In genomic region chr1:155250246-155250632, GRCh38 we compare ENCODE assay signal across 8 cellular contexts. TPM values are rescaled to one million over a fixed set of nuclear protein-coding genes. Genes with fewer than 3 reads are reported as not detected.
DNase-seq lines count a peak whose midpoint lies in the region; ATAC-seq and TF ChIP-seq lines count a peak whose summit lies in the region.

No MANE protein-coding gene starts in this region.

- H3K36me3 Mint-ChIP-seq in central memory CD8-positive, alpha-beta T cell (ENCODE audit: insufficient read depth): peaks cover 14% of the 10 kb centered on the region

- ATAC-seq in GM19025 (IDR thresholded peaks at IDR 0.05; ENCODE audit: low read depth, unreplicated experiment) (peak; percentile 14), HG03135 (IDR thresholded peaks at IDR 0.05; ENCODE audit: unreplicated experiment) (peak; percentile 8), HG03025 (IDR thresholded peaks at IDR 0.05; ENCODE audit: low FRiP score, unreplicated experiment) (no peak)
- ATAC-seq in central memory CD8-positive, alpha-beta T cell (replicated peaks; ENCODE audit: extremely low read depth, poor library complexity, severe bottlenecking): no peak

- peak overlapping the region; percentile 72 for H3K4me3 Mint-ChIP-seq in central memory CD8-positive, alpha-beta T cell

- H3K9ac ChIP-seq in smooth muscle cell (ENCODE audit: low read depth): no peak overlapping the region

- H3K4me1 ChIP-seq in smooth muscle cell (ENCODE audit: low read depth): peaks cover 20% of the 10 kb centered on the region

- H3K27me3 ChIP-seq in smooth muscle cell (ENCODE audit: low read depth): no peaks in the 10 kb centered on the region

- H3K27me3 Mint-ChIP-seq in central memory CD8-positive, alpha-beta T cell: no peaks in the 10 kb centered on the region

- H3K4me1 Mint-ChIP-seq in central memory CD8-positive, alpha-beta T cell: peaks cover 19% of the 10 kb centered on the region

- H4K20me1 ChIP-seq in smooth muscle cell (ENCODE audit: low read depth): no peaks in the 10 kb centered on the region

- H3K36me3 ChIP-seq in smooth muscle cell (ENCODE audit: low read depth): no peaks in the 10 kb centered on the region

- peaks cover 8% of the 10 kb centered on the region for H3K79me2 ChIP-seq in smooth muscle cell (ENCODE audit: low read depth)

- H3K4me3 ChIP-seq in smooth muscle cell: no peak overlapping the region

- no peaks in the 10 kb centered on the region for H3K9me3 Mint-ChIP-seq in central memory CD8-positive, alpha-beta T cell

- no peaks in the 10 kb centered on the region for H3K9me3 ChIP-seq in smooth muscle cell (replicated peaks; ENCODE audit: low read depth)

- no peak overlapping the region for H2AFZ ChIP-seq in smooth muscle cell (ENCODE audit: low read depth)

- H3K27ac Mint-ChIP-seq in central memory CD8-positive, alpha-beta T cell (ENCODE audit: low read depth): no peak overlapping the region

- no peak overlapping the region for H3K27ac ChIP-seq in smooth muscle cell (ENCODE audit: low read depth)

- peaks cover under 1% of the 10 kb centered on the region for H3F3A ChIP-seq in smooth muscle cell (ENCODE audit: low read depth)

- 44% methylated on average over 12 of the region's 28 CpGs for WGBS in smooth muscle cell (ENCODE audit: low lambda C conversion rate)

- H3K4me2 ChIP-seq in smooth muscle cell: peak overlapping the region; percentile 63

- TF ChIP-seq CTCF in smooth muscle cell (IDR thresholded peaks at IDR 0.05; ENCODE audit: borderline replicate concordance, insufficient read depth, poor library complexity, severe bottlenecking): no peak

- no peak for DNase-seq in central memory CD8-positive, alpha-beta T cell (ENCODE audit: low spot score in 2 of 2)
- DNase-seq in smooth muscle cell (lab: John Stamatoyannopoulos, UW; ENCODE audit: unreplicated experiment): no peak
- no peak for DNase-seq in stimulated activated CD4-positive, alpha-beta T cell treated with anti-CD3 and anti-CD28 coated beads, Interleukin-4, amount 100 ng/mL, for 4 hours
- DNase-seq in hippocampal formation (lab: John Stamatoyannopoulos, UW): no peak
- DNase-seq in 8988T: no peak

RNA-seq across cellular contexts. Expression of gene ENTREP3, which starts 5.0 kb away (rescaled TPM):
- total RNA-seq in smooth muscle cell: 7.0 and 14.7 TPM in 2 replicates
- polyA plus RNA-seq in smooth muscle cell: 26.5 and 30.9 TPM in 2 replicates

RNA-seq across cellular contexts. Expression of gene SCAMP3, which starts 11.9 kb away (rescaled TPM):
- 51.4 and 52.1 TPM in 2 replicates for total RNA-seq in smooth muscle cell
- polyA plus RNA-seq in smooth muscle cell: 118 and 151 TPM in 2 replicates

RNA-seq across cellular contexts. Expression of gene CLK2, which starts 23.1 kb away (rescaled TPM):
- total RNA-seq in smooth muscle cell: 23.6 and 25.5 TPM in 2 replicates
- 23.5 and 32.2 TPM in 2 replicates for polyA plus RNA-seq in smooth muscle cell

RNA-seq across cellular contexts. Expression of gene HCN3, which starts 27.0 kb away (rescaled TPM):
- total RNA-seq in smooth muscle cell: 0.49 and 0.72 TPM in 2 replicates
- 1.2 and 1.6 TPM in 2 replicates for polyA plus RNA-seq in smooth muscle cell

RNA-seq across cellular contexts. Expression of gene MTX1, which starts 41.7 kb away (rescaled TPM):
- total RNA-seq in smooth muscle cell: 45.2 and 55.4 TPM in 2 replicates
- 98.4 and 109 TPM in 2 replicates for polyA plus RNA-seq in smooth muscle cell

Comparison
In these comparisons a context has a peak if more than half of its experiments do, and no peak if none do; other contexts are left out.
1. ATAC-seq: peak in GM19025 (single experiment) and HG03135 (single experiment); none in central memory CD8-positive, alpha-beta T cell (single experiment) and HG03025 (single experiment).